23 cellular contexts compared by ENCODE assay signal in genomic region chr13:47519626-47520025, GRCh38.
"Had no signal": no experiment of that assay in that cellular context is flagged by ENCODE, and none has a peak within 500 bp of the region (broad histone marks: within the 10 kb centered on the region; RNA-seq: fewer than 3 reads in every experiment).

No MANE protein-coding gene starts in this region.

- H3K27me3 Mint-ChIP-seq: effector memory CD8-positive, alpha-beta T cell; stimulated activated naive CD8-positive, alpha-beta T cell treated with anti-CD3 and anti-CD28 coated beads, Interleukin-15, amount 100 ng/mL, for 72 hours had no signal

- H3K9me3 ChIP-seq: colonic mucosa, right lobe of liver, tibial artery had no signal

- H3K36me3 Mint-ChIP-seq: activated naive CD4-positive, alpha-beta T cell treated with anti-CD3 and anti-CD28 coated beads, Interleukin-2, amount 50 U/mL, for 72 hours; naive thymus-derived CD4-positive, alpha-beta T cell; stimulated activated effector memory CD8-positive, alpha-beta T cell treated with anti-CD3 and anti-CD28 coated beads, Interleukin-12 subunit alpha, Interleukin-12 subunit beta, amount 100 ng/mL, for 72 hours had no signal

- H3K4me1 Mint-ChIP-seq: naive thymus-derived CD4-positive, alpha-beta T cell; stimulated activated effector memory CD8-positive, alpha-beta T cell treated with anti-CD3 and anti-CD28 coated beads, Interleukin-12 subunit alpha, Interleukin-12 subunit beta, amount 100 ng/mL, for 72 hours; stimulated activated naive CD8-positive, alpha-beta T cell treated with anti-CD3 and anti-CD28 coated beads, Interleukin-15, amount 100 ng/mL, for 72 hours had no signal

- DNase-seq: activated CD4-positive, alpha-beta T cell treated with anti-CD3 and anti-CD28 coated beads, Interleukin-2, amount 50 U/mL, for 1 hour; activated CD4-positive, CD25-positive, alpha-beta regulatory T cell treated with anti-CD3 and anti-CD28 coated beads, Interleukin-2, amount 50 U/mL, for 72 hours; activated CD8-positive, alpha-beta T cell treated with anti-CD3 and anti-CD28 coated beads, Interleukin-2, amount 10 ng/mL, durations not matched to agents 7 days and 5 days; colonic mucosa; dorsolateral prefrontal cortex; effector memory CD8-positive, alpha-beta T cell; esophagus squamous epithelium; foreskin melanocyte; kidney; lower lobe of right lung; naive thymus-derived CD4-positive, alpha-beta T cell; occipital lobe; right lobe of liver; stimulated activated CD4-positive, alpha-beta T cell treated with anti-CD3 and anti-CD28 coated beads, Interleukin-2, amount 100 ng/mL, for 24 hours; stimulated activated naive CD8-positive, alpha-beta T cell treated with anti-CD3 and anti-CD28 coated beads, Interleukin-15, amount 100 ng/mL, for 72 hours; tibial artery had no signal

- H3K27ac ChIP-seq: breast epithelium, colonic mucosa, dorsolateral prefrontal cortex, esophagus squamous epithelium, lower lobe of right lung, right lobe of liver, skin epidermis, tibial artery, VCaP had no signal

- H3K4me3 ChIP-seq: breast epithelium, colonic mucosa, dorsolateral prefrontal cortex, esophagus squamous epithelium, lower lobe of right lung, right lobe of liver, skin epidermis, tibial artery had no signal

- ATAC-seq: activated CD8-positive, alpha-beta T cell treated with anti-CD3 and anti-CD28 coated beads, Interleukin-2, amount 10 ng/mL, durations not matched to agents 7 days and 5 days; activated naive CD4-positive, alpha-beta T cell treated with anti-CD3 and anti-CD28 coated beads, Interleukin-2, amount 50 U/mL, for 72 hours; effector memory CD8-positive, alpha-beta T cell; left lobe of liver; lower lobe of right lung; naive thymus-derived CD4-positive, alpha-beta T cell; right lobe of liver; stimulated activated effector memory CD8-positive, alpha-beta T cell treated with anti-CD3 and anti-CD28 coated beads, Interleukin-12 subunit alpha, Interleukin-12 subunit beta, amount 100 ng/mL, for 72 hours; stimulated activated naive CD8-positive, alpha-beta T cell treated with anti-CD3 and anti-CD28 coated beads, Interleukin-15, amount 100 ng/mL, for 72 hours had no signal

- H3K27me3 ChIP-seq: breast epithelium, colonic mucosa, dorsolateral prefrontal cortex, esophagus squamous epithelium, right lobe of liver, tibial artery had no signal

- H3K27ac Mint-ChIP-seq: activated CD8-positive, alpha-beta T cell treated with anti-CD3 and anti-CD28 coated beads, Interleukin-2, amount 10 ng/mL, durations not matched to agents 7 days and 5 days; activated naive CD4-positive, alpha-beta T cell treated with anti-CD3 and anti-CD28 coated beads, Interleukin-2, amount 50 U/mL, for 72 hours; effector memory CD8-positive, alpha-beta T cell; naive thymus-derived CD4-positive, alpha-beta T cell; stimulated activated effector memory CD8-positive, alpha-beta T cell treated with anti-CD3 and anti-CD28 coated beads, Interleukin-12 subunit alpha, Interleukin-12 subunit beta, amount 100 ng/mL, for 72 hours; stimulated activated naive CD8-positive, alpha-beta T cell treated with anti-CD3 and anti-CD28 coated beads, Interleukin-15, amount 100 ng/mL, for 72 hours had no signal

- H3K9me3 Mint-ChIP-seq: effector memory CD8-positive, alpha-beta T cell had no signal

- H3K4me1 ChIP-seq: breast epithelium, colonic mucosa, esophagus squamous epithelium, lower lobe of right lung, right lobe of liver, tibial artery had no signal

- H3K36me3 ChIP-seq: breast epithelium, colonic mucosa, esophagus squamous epithelium, lower lobe of right lung, right lobe of liver, tibial artery had no signal

- H3K4me3 Mint-ChIP-seq: activated CD8-positive, alpha-beta T cell treated with anti-CD3 and anti-CD28 coated beads, Interleukin-2, amount 10 ng/mL, durations not matched to agents 7 days and 5 days; effector memory CD8-positive, alpha-beta T cell; naive thymus-derived CD4-positive, alpha-beta T cell; neural crest cell; stimulated activated effector memory CD8-positive, alpha-beta T cell treated with anti-CD3 and anti-CD28 coated beads, Interleukin-12 subunit alpha, Interleukin-12 subunit beta, amount 100 ng/mL, for 72 hours; stimulated activated naive CD8-positive, alpha-beta T cell treated with anti-CD3 and anti-CD28 coated beads, Interleukin-15, amount 100 ng/mL, for 72 hours had no signal
